Comparison of ENCODE assay signal across 8 cellular contexts in the genomic region with DNA sequence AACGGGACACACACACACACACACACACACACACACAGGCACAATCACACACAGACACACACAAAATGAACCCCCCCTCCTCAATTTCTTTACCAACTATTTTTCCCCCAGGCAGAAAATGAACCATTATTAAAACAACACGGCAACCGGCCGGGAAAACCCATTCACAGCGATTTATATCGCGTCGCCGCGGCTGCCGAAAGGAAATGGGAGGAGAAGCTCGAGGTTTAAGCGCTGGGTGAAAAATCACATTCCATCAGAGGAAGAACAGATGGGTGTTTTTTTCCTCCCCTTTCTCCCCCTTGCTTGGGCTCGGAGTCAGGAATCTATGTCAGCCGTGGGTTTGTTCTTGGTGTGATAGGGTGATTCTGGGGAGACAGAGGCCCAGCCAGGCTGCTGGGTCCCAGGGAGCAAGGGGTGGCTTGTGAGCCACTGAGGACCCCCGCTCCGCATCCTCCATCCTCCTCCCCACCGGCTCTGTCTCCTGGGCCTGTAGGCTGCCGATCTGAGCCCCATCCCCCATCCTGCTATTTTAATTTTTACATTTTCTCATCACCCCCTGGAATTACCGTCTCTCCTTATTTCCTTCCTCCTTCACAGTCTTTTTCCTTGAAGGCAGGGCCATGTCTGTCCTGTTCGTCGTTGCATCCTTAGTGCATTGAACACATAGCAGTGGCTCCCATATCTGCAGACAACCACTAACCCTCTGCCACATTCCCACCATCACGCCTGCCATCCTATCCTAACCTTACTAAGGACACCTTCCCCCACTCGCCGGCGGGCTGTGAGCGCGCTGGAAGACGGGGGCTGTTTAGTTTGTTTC.
A peak's percentile ranks its signal among the peaks of the same experiment; 100 is the strongest.
DNase-seq lines count a peak whose midpoint lies in the region; ATAC-seq, FAIRE-seq and TF ChIP-seq lines count a peak whose summit lies in the region.
"Not testable (repeated sequence)": the region's sequence is repeated elsewhere in the genome, so short reads cannot be mapped to it uniquely, and the experiment has no call there.

No MANE protein-coding gene starts in this region.

- peak; percentile 29 for DNase-seq in AG20443 (ENCODE audit: low spot score)
- DNase-seq in H7, result peak; percentile 35
- peak; percentile 29 for DNase-seq in UCSD-AML1 (lab: John Stamatoyannopoulos, UW; ENCODE audit: unreplicated experiment)
- DNase-seq in brain microvascular endothelial cell; natural killer cell treated with Interleukin-12 subunit alpha and Interleukin-12 subunit beta and Interleukin-15 and Interleukin-18, amount 100 ng/mL, for 72 hours (ENCODE audit: low spot score): not testable (repeated sequence)
- DNase-seq in endothelial cell of umbilical vein (ENCODE audit: low read depth, low spot score), result peak; percentile 28
- DNase-seq in iris pigment epithelial cell (ENCODE audit: low read depth), result peak; percentile 53

- H3K4me1 Mint-ChIP-seq in natural killer cell treated with Interleukin-12 subunit alpha and Interleukin-12 subunit beta and Interleukin-15 and Interleukin-18, amount 100 ng/mL, for 72 hours (ENCODE audit: low read depth in 2 of 2), result not testable (repeated sequence)

- not testable (repeated sequence) for H3K9me3 ChIP-seq in endothelial cell of umbilical vein (replicated peaks; ENCODE audit: control insufficient read depth, insufficient read depth, low read length); skeletal muscle satellite cell (replicated peaks; ENCODE audit: low read length)

- not testable (repeated sequence) for H3K4me1 ChIP-seq in endothelial cell of umbilical vein (ENCODE audit: control insufficient read depth, extremely low read depth, insufficient read depth, low read length); skeletal muscle satellite cell (ENCODE audit: control insufficient read depth, insufficient read depth, low read length)

- peaks cover 9 to 21% of the 10 kb centered on the region in 2 donors for H3K27me3 Mint-ChIP-seq in natural killer cell treated with Interleukin-12 subunit alpha and Interleukin-12 subunit beta and Interleukin-15 and Interleukin-18, amount 100 ng/mL, for 72 hours

- not testable (repeated sequence) for H3K4me3 ChIP-seq in H7 (ENCODE audit: insufficient read depth, low read depth, low read length); endothelial cell of umbilical vein (replicated peaks in 1 of 3; ENCODE audit: insufficient read depth in 1 of 3, low read depth in 1 of 3, low read length in 3 of 3); skeletal muscle satellite cell (ENCODE audit: low read length)
- peak overlapping the region; percentile 17 for H3K4me3 ChIP-seq in brain microvascular endothelial cell (ENCODE audit: low read depth, low read length)

- in situ Hi-C loops in brain microvascular endothelial cell (cut with HindIII; ENCODE audit: low pct_ligation_motif_present, low sequenced_read_pairs), result not testable (repeated sequence)

- peak overlapping the region in 1 of 2 donors; percentile 51 for H3K27ac Mint-ChIP-seq in natural killer cell treated with Interleukin-12 subunit alpha and Interleukin-12 subunit beta and Interleukin-15 and Interleukin-18, amount 100 ng/mL, for 72 hours

- not testable (repeated sequence) for ATAC-seq in natural killer cell treated with Interleukin-12 subunit alpha and Interleukin-12 subunit beta and Interleukin-15 and Interleukin-18, amount 100 ng/mL, for 72 hours

- not testable (repeated sequence) for H3K9me3 Mint-ChIP-seq in natural killer cell treated with Interleukin-12 subunit alpha and Interleukin-12 subunit beta and Interleukin-15 and Interleukin-18, amount 100 ng/mL, for 72 hours

- dilution Hi-C loops in endothelial cell of umbilical vein (cut with MboI; ENCODE audit: extremely low pct_ligation_motif_present, low sequenced_read_pairs), result not testable (repeated sequence)

- not testable (repeated sequence) for H3K9me1 ChIP-seq in endothelial cell of umbilical vein (replicated peaks; ENCODE audit: control insufficient read depth, extremely low read depth, insufficient read depth, low read length)

- not testable (repeated sequence) for TF ChIP-seq POLR2A in endothelial cell of umbilical vein (IDR thresholded peaks at IDR 0.05; ENCODE audit: low read depth, low read length)

- not testable (repeated sequence) for H3K27me3 ChIP-seq in H7 (ENCODE audit: control insufficient read depth, insufficient read depth, low read length); brain microvascular endothelial cell (replicated peaks); endothelial cell of umbilical vein (ENCODE audit: control insufficient read depth in 2 of 2, insufficient read depth in 2 of 2, low read length in 2 of 2); skeletal muscle satellite cell (ENCODE audit: control insufficient read depth, insufficient read depth, low read length)

- H2AFZ ChIP-seq in endothelial cell of umbilical vein (ENCODE audit: low read depth, low read length), result peak overlapping the region; percentile 59

- H3K27ac ChIP-seq in brain microvascular endothelial cell; endothelial cell of umbilical vein (ENCODE audit: insufficient read depth, low read depth, low read length): not testable (repeated sequence)

- TF ChIP-seq CTCF in brain microvascular endothelial cell (IDR thresholded peaks at IDR 0.05; ENCODE audit: low read depth, low read length, missing control alignments); endothelial cell of umbilical vein (IDR thresholded peaks at IDR 0.05; ENCODE audit: extremely low read depth in 1 of 2, insufficient read depth in 1 of 2, low read depth in 1 of 2, low read length in 2 of 2): not testable (repeated sequence)

- not testable (repeated sequence) for H3K79me2 ChIP-seq in endothelial cell of umbilical vein (ENCODE audit: control insufficient read depth, insufficient read depth, low read length)

- not testable (repeated sequence) for H3K36me3 ChIP-seq in H7 (replicated peaks; ENCODE audit: control insufficient read depth, insufficient read depth, low read length); brain microvascular endothelial cell (replicated peaks); endothelial cell of umbilical vein (ENCODE audit: control insufficient read depth in 2 of 2, extremely low read depth in 1 of 2, insufficient read depth in 2 of 2, low read length in 2 of 2); skeletal muscle satellite cell (ENCODE audit: insufficient read depth, low read length)

- H3K4me2 ChIP-seq in endothelial cell of umbilical vein (ENCODE audit: insufficient read depth, low read length) (peak overlapping the region; percentile 24), skeletal muscle satellite cell (ENCODE audit: low read length) (peak overlapping the region; percentile 65)

- CTCF ChIA-PET in endothelial cell of umbilical vein (lab: Charles Lee), result interaction anchor here (1.3 to 2.1 kb wide), 2 partner anchors 11 to 86 kb away, joined by 4 to 8 read pairs; no protein-coding TSS in a partner anchor

- not testable (repeated sequence) for H4K20me1 ChIP-seq in endothelial cell of umbilical vein (replicated peaks; ENCODE audit: control insufficient read depth, extremely low read depth, insufficient read depth, low read length)

- POLR2A ChIA-PET in endothelial cell of umbilical vein (lab: Charles Lee), result interaction anchor here (0.7 kb wide), 1 partner anchor 499 kb away, joined by 4 read pairs; no protein-coding TSS in a partner anchor

- not testable (repeated sequence) for BruUV-seq in endothelial cell of umbilical vein (replicated peaks; lab: Mats Ljungman, UMichigan)

- peak overlapping the region; percentile 32 for H3K4me3 Mint-ChIP-seq in natural killer cell treated with Interleukin-12 subunit alpha and Interleukin-12 subunit beta and Interleukin-15 and Interleukin-18, amount 100 ng/mL, for 72 hours

- H3K9ac ChIP-seq in endothelial cell of umbilical vein (replicated peaks; ENCODE audit: extremely low read depth, insufficient read depth, low read length); skeletal muscle satellite cell (ENCODE audit: low read depth, low read length): not testable (repeated sequence)

- peak; percentile 95 for FAIRE-seq in endothelial cell of umbilical vein (lab: Jason Lieb, UNC)

- H3K36me3 Mint-ChIP-seq in natural killer cell treated with Interleukin-12 subunit alpha and Interleukin-12 subunit beta and Interleukin-15 and Interleukin-18, amount 100 ng/mL, for 72 hours, result not testable (repeated sequence)

- intact Hi-C loops in endothelial cell of umbilical vein (cut with micrococcal nuclease), result not testable (repeated sequence)
